In the genomic region with DNA sequence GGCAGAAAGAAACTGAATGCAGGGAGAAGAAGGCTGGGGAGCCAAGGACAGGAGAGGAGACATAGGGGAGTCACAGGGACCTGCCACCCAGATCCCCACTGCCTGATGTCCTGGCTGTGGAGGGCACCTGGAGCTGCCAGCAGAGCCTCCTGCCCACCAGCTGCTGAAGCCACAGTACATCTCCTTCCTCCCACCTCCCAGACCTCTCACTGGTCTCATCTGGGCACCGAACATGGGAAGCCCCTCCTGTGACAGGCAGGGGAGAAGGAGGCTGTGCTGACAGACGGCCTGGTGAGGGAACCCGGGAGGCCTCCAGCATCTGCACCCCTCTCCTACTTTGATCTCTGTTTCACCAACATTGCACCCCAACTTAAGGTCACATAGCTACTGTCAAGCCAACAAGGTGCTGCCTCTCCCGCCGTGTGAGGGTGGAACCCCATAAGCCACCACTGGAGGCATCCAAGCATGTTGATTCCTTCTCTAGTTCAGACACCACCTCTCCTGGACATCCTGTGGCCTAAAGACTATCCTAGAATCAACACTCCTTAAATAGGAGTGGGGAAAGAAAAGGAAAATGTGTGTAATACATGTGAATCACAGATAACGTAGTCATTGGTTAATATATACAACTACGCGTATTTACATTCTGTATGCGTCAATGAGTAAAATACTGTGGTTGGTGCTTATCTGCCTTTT, we compare ENCODE assay signal across 8 cellular contexts. TPM values are rescaled to one million over a fixed set of nuclear protein-coding genes. Genes with fewer than 3 reads are reported as not detected.
DNase-seq lines count a peak whose midpoint lies in the region; ATAC-seq, FAIRE-seq and TF ChIP-seq lines count a peak whose summit lies in the region.

No MANE protein-coding gene starts in this region.

- DNase-seq in GM12892 (ENCODE audit: insufficient read length) (no peak), SW480 (ENCODE audit: low spot score) (peak; percentile 51), choroid plexus epithelial cell (ENCODE audit: low read depth) (peak; percentile 55), posterior vena cava (ENCODE audit: low spot score) (peak; percentile 60), glomerular visceral epithelial cell (ENCODE audit: extremely low spot score) (no peak), MG63 (no peak)

- ATAC-seq in GM21360 (IDR thresholded peaks at IDR 0.05; ENCODE audit: unreplicated experiment) (no peak), GM21619 (IDR thresholded peaks at IDR 0.05; ENCODE audit: unreplicated experiment) (no peak)

- TF ChIP-seq CTCF in choroid plexus epithelial cell (conservative IDR thresholded peaks at IDR 0.05; ENCODE audit: low read depth, low read length) = peak; percentile 41

- intact Hi-C loops in posterior vena cava (cut with DNase I) = loop anchor here in 1 of 2 donors (5.0 kb wide), 1 partner anchor 1852 kb away; no protein-coding TSS in a partner anchor

- peak; percentile 17 for FAIRE-seq in GM12892 (lab: Jason Lieb, UNC)

- H3K36me3 ChIP-seq in MG63 = peaks cover 14% of the 10 kb centered on the region

- no peaks in the 10 kb centered on the region for H3K27me3 ChIP-seq in MG63

- TF ChIP-seq POLR2A in GM12892 (IDR thresholded peaks at IDR 0.05; ENCODE audit: low read depth, low read length) = peak; percentile 53; the same call in 1 of the 2 replicates

- H3K4me3 ChIP-seq in choroid plexus epithelial cell (ENCODE audit: low read depth, low read length) (no peak overlapping the region), MG63 (no peak overlapping the region)

- H3K9me3 ChIP-seq in MG63 = no peaks in the 10 kb centered on the region; the same call in 1 of the 2 replicates

RNA-seq across cellular contexts. Expression of a gene that starts 3.6 kb away (rescaled TPM):
- 10.2 TPM for polyA plus RNA-seq in GM12892 (2012; ENCODE audit: missing spikeins)
- total RNA-seq in posterior vena cava = 10 to 100 TPM; 47.1 to 49.3 TPM
- total RNA-seq in MG63 (2014; rRNA removed; shearing (Covaris generic); ENCODE audit: low replicate concordance) = 13.6 and 13.9 TPM in 2 replicates

RNA-seq across cellular contexts. Expression of a gene that starts 4.6 kb away (rescaled TPM):
- 7.3 TPM for polyA plus RNA-seq in GM12892 (2012; ENCODE audit: missing spikeins)
- total RNA-seq in posterior vena cava = 1 to 10 TPM; 2.0 to 2.3 TPM
- total RNA-seq in MG63 (2014; rRNA removed; shearing (Covaris generic); ENCODE audit: low replicate concordance) = 6.3 and 7.3 TPM in 2 replicates

RNA-seq across cellular contexts. Expression of a gene that starts 6.9 kb away (rescaled TPM):
- polyA plus RNA-seq in GM12892 (2012; ENCODE audit: missing spikeins) = 9.9 TPM
- 10 to 100 TPM in 1 of 2 donors, 1 to 10 TPM in 1; 7.1 to 12.9 TPM for total RNA-seq in posterior vena cava
- 10.2 and 23.8 TPM in 2 replicates for total RNA-seq in MG63 (2014; rRNA removed; shearing (Covaris generic); ENCODE audit: low replicate concordance)

RNA-seq across cellular contexts. Expression of a gene that starts 21.8 kb away (rescaled TPM):
- polyA plus RNA-seq in GM12892 (2012; ENCODE audit: missing spikeins) = 12.0 TPM
- total RNA-seq in posterior vena cava = 10 to 100 TPM; 18.6 to 22.6 TPM
- 12.5 and 18.4 TPM in 2 replicates for total RNA-seq in MG63 (2014; rRNA removed; shearing (Covaris generic); ENCODE audit: low replicate concordance)

Comparison
In these comparisons a context has a peak if more than half of its experiments do, and no peak if none do; other contexts are left out.
1. DNase-seq: peak in SW480 (single experiment), choroid plexus epithelial cell (single experiment) and posterior vena cava (single experiment); none in GM12892 (single experiment), glomerular visceral epithelial cell (single experiment) and MG63 (single experiment).